ENCODE assay signal across 30 cellular contexts in the genomic region with DNA sequence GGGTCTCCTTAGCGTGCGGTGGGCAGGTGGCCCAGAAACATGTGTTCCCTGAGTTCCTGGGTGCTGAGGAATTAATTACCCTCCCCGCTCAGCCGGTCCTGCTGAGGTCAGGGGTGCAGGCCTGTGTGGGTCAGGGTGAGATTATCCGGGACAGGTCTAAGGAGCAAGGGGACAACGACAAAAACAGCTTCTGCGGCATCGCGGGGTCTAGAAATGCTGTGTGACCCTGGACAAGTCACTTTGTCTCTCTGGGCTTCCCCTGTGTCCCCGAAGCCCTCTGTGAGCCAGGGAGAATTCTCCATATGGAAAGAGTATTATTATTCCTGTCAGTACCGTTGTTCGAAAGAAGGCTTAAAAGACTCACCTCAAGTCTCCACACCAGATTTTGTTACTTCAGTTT.
"Had no signal": no experiment of that assay in that cellular context is flagged by ENCODE, and none has a peak within 500 bp of the region (broad histone marks: within the 10 kb centered on the region; RNA-seq: fewer than 3 reads in every experiment).

No MANE protein-coding gene starts in this region.

- H3K27me3 ChIP-seq: pancreas, testis, uterus had no signal

- H3K4me2 ChIP-seq: neural progenitor cell, smooth muscle cell had no signal

- H3K9me3 ChIP-seq: neutrophil, pancreas, psoas muscle, spleen, suprapubic skin, testis, transverse colon, upper lobe of right lung, uterus had no signal

- H3K9me3 Mint-ChIP-seq: natural killer cell; stimulated activated naive CD8-positive, alpha-beta T cell treated with anti-CD3 and anti-CD28 coated beads, Interleukin-15, amount 100 ng/mL, for 72 hours; type B pancreatic cell had no signal

- H3K36me3 Mint-ChIP-seq: naive thymus-derived CD4-positive, alpha-beta T cell; natural killer cell; neural progenitor cell; stimulated activated memory B cell treated with anti-CD40 and anti-IgM and Interleukin-4, amounts not matched to agents 10 μg/mL and 1 μg/mL and 100 μg/mL, for 72 hours; type B pancreatic cell had no signal

- DNase-seq: naive thymus-derived CD4-positive, alpha-beta T cell; natural killer cell; nucleus accumbens; pancreas; psoas muscle; right cardiac atrium; spleen; stimulated activated CD4-positive, alpha-beta T cell treated with anti-CD3 and anti-CD28 coated beads, Interleukin-12 subunit alpha, Interleukin-12 subunit beta, amount 100 ng/mL, for 4 hours; stimulated activated CD4-positive, alpha-beta T cell treated with anti-CD3 and anti-CD28 coated beads, Interleukin-1b, Interleukin-23, amount 100 ng/mL, for 48 hours; stimulated activated CD4-positive, alpha-beta T cell treated with anti-CD3 and anti-CD28 coated beads, Interleukin-4, amount 100 ng/mL, for 1 hour; stimulated activated CD4-positive, alpha-beta T cell treated with anti-CD3 and anti-CD28 coated beads, Interleukin-4, amount 100 ng/mL, for 4 hours; stimulated activated CD8-positive, alpha-beta memory T cell treated with anti-CD3 and anti-CD28 coated beads, Interleukin-4, amount 100 ng/mL, for 48 hours; stimulated activated naive CD4-positive, alpha-beta T cell; stimulated activated naive CD8-positive, alpha-beta T cell treated with anti-CD3 and anti-CD28 coated beads, Interleukin-15, amount 100 ng/mL, for 72 hours; stimulated activated naive CD8-positive, alpha-beta T cell treated with anti-CD3 and anti-CD28 coated beads, Interleukin-15, Interleukin-2, amounts not matched to agents 100 U/mL and 50 U/mL, for 24 hours; substantia nigra; testis; tibial artery; transverse colon; upper lobe of right lung; uterus had no signal

- H3K36me3 ChIP-seq: neural progenitor cell, neutrophil, pancreas, spleen, suprapubic skin, tibial artery, transverse colon, upper lobe of right lung, uterus had no signal

- H3K4me3 ChIP-seq: neural progenitor cell, pancreas, psoas muscle, skin epidermis, smooth muscle cell, spleen, suprapubic skin, testis, tibial artery, transverse colon, upper lobe of right lung, uterus had no signal

- H3K4me1 Mint-ChIP-seq: stimulated activated memory B cell treated with anti-CD40 and anti-IgM and Interleukin-4, amounts not matched to agents 10 μg/mL and 1 μg/mL and 100 μg/mL, for 72 hours had no signal

- H3K27ac Mint-ChIP-seq: naive thymus-derived CD4-positive, alpha-beta T cell; natural killer cell; progenitor cell of endocrine pancreas; stimulated activated memory B cell treated with anti-CD40 and anti-IgM and Interleukin-4, amounts not matched to agents 10 μg/mL and 1 μg/mL and 100 μg/mL, for 72 hours; type B pancreatic cell had no signal

- H3K27ac ChIP-seq: neural progenitor cell, neutrophil, pancreas, psoas muscle, skin epidermis, spleen, suprapubic skin, testis, transverse colon, upper lobe of right lung, uterus had no signal

- H3K4me1 ChIP-seq: pancreas, psoas muscle, uterus had no signal

- H3K9ac ChIP-seq: neural progenitor cell had no signal

- H3K4me3 Mint-ChIP-seq: naive thymus-derived CD4-positive, alpha-beta T cell; natural killer cell; nephron; neural progenitor cell; stimulated activated memory B cell treated with anti-CD40 and anti-IgM and Interleukin-4, amounts not matched to agents 10 μg/mL and 1 μg/mL and 100 μg/mL, for 72 hours; stimulated activated naive CD8-positive, alpha-beta T cell treated with anti-CD3 and anti-CD28 coated beads, Interleukin-15, amount 100 ng/mL, for 72 hours; type B pancreatic cell had no signal
